8 cellular contexts compared by ENCODE assay signal in genomic region chr14:104723651-104724406, GRCh38. TPM values are rescaled to one million over a fixed set of nuclear protein-coding genes. Genes with fewer than 3 reads are reported as not detected.
DNase-seq lines count a peak whose midpoint lies in the region; ATAC-seq and TF ChIP-seq lines count a peak whose summit lies in the region.

ADSS1 (plus strand) TSS chr14:104724229; CDS start chr14:104724271, 42 bp downstream.

- DNase-seq in NCI-H2107 treated with DMSO at 0.1 percent for 48 hours (lab: John Stamatoyannopoulos, UW; ENCODE audit: unreplicated experiment) (peak; percentile 5), NCI-H2107 (lab: John Stamatoyannopoulos, UW) (no peak), SK-N-MC (ENCODE audit: low read depth, low spot score) (no peak), right cardiac atrium (peak; percentile 81 to 93 (median 93)), retinal pigment epithelial cell (ENCODE audit: low read depth) (no peak), NCI-H1048 (lab: John Stamatoyannopoulos, UW) (no peak)
- peak; percentile 21 for DNase-seq in activated naive CD8-positive, alpha-beta T cell treated with anti-CD3 and anti-CD28 coated beads, Interleukin-2, amount 50 U/mL, for 16 hours (ENCODE audit: low read depth, low spot score)

- intact Hi-C loops in right cardiac atrium (cut with DNase I) = no loop called here

- ATAC-seq in HG03280 (IDR thresholded peaks at IDR 0.05; ENCODE audit: unreplicated experiment) (peak; percentile 54), right cardiac atrium (peak; percentile 55 to 65)

- peak; percentile 82 for TF ChIP-seq CTCF in retinal pigment epithelial cell (conservative IDR thresholded peaks at IDR 0.05; ENCODE audit: low read depth, low read length)

- no peaks in the 10 kb centered on the region for H3K27me3 ChIP-seq in right cardiac atrium (ENCODE audit: control insufficient read depth, insufficient read depth)

- H3K36me3 ChIP-seq in SK-N-MC (ENCODE audit: insufficient read depth, low read length) = no peaks in the 10 kb centered on the region

- H3K9ac ChIP-seq in SK-N-MC (ENCODE audit: insufficient read length) = no peak within 1 kb of the TSS

- H3K4me1 ChIP-seq in right cardiac atrium (ENCODE audit: control insufficient read depth, insufficient read depth, low read length) = no peaks in the 10 kb centered on the region

- no peak within 1 kb of the TSS for H3K27ac ChIP-seq in SK-N-MC
- H3K27ac ChIP-seq in right cardiac atrium (ENCODE audit: low read length) = peak within 1 kb of the TSS; percentile 89

- H3K4me3 ChIP-seq in SK-N-MC (peak within 1 kb of the TSS; percentile 61), right cardiac atrium (ENCODE audit: low read length) (peak within 1 kb of the TSS; percentile 66), retinal pigment epithelial cell (ENCODE audit: low read length) (peak within 1 kb of the TSS; percentile 58)

- H3K9me3 ChIP-seq in SK-N-MC (ENCODE audit: low read depth, low read length) (no peaks in the 10 kb centered on the region), right cardiac atrium (ENCODE audit: control insufficient read depth, low read length) (no peaks in the 10 kb centered on the region)

- 1% methylated on average over 82 of the region's 82 CpGs for WGBS in right cardiac atrium

RNA-seq across cellular contexts. Expression of gene ADSS1, which starts in this region (rescaled TPM):
- 100 to 1,000 TPM; 156 to 212 (median 188) TPM for total RNA-seq in right cardiac atrium
- polyA plus RNA-seq in right cardiac atrium = 217 TPM

Comparison
In these comparisons a context has a peak if more than half of its experiments do, and no peak if none do; other contexts are left out.
1. DNase-seq: peak in NCI-H2107 treated with DMSO at 0.1 percent for 48 hours (single experiment), activated naive CD8-positive, alpha-beta T cell treated with anti-CD3 and anti-CD28 coated beads, Interleukin-2, amount 50 U/mL, for 16 hours (single experiment) and right cardiac atrium (3 of 3); none in NCI-H2107 (single experiment), SK-N-MC (single experiment), retinal pigment epithelial cell (single experiment) and NCI-H1048 (single experiment).
2. Peak in every context shown above with its lines, with median percentiles within 50 percentile points of each other: H3K4me3 ChIP-seq.